Comparison of ENCODE assay signal across 8 cellular contexts in genomic region chr1:155001688-155002474, GRCh38. TPM values are rescaled to one million over a fixed set of nuclear protein-coding genes. Genes with fewer than 3 reads are reported as not detected.
DNase-seq lines count a peak whose midpoint lies in the region; ATAC-seq and TF ChIP-seq lines count a peak whose summit lies in the region.

No MANE protein-coding gene starts in this region.

- no peaks in the 10 kb centered on the region for H3K9me3 ChIP-seq in spleen

- H3K4me1 ChIP-seq in ACC112 (ENCODE audit: control insufficient read depth, insufficient read depth, low read length, unreplicated experiment) (peaks cover 33% of the 10 kb centered on the region), spleen (peaks cover 42 to 91% (median 62%) of the 10 kb centered on the region in 6 donors)

- DNase-seq in NCI-H345 (lab: John Stamatoyannopoulos, UW): peak; percentile 100
- peak; percentile 94 to 97 (median 96) for DNase-seq in activated CD4-positive, CD25-positive, alpha-beta regulatory T cell (lab: John Stamatoyannopoulos, UW)
- DNase-seq in caudate nucleus (lab: John Stamatoyannopoulos, UW): peak; percentile 85 to 100 (median 99)
- DNase-seq in iris pigment epithelial cell (ENCODE audit: low read depth): peak; percentile 99
- DNase-seq in spleen: peak; percentile 100

- H3K4me3 ChIP-seq in ACC112 (ENCODE audit: low read depth, low read length): peak overlapping the region; percentile 82
- peak overlapping the region; percentile 71 to 90 (median 78) for H3K4me3 ChIP-seq in spleen

- ATAC-seq in GM18868 (IDR thresholded peaks at IDR 0.05; ENCODE audit: unreplicated experiment): peak; percentile 58
- ATAC-seq in HG03175 (IDR thresholded peaks at IDR 0.05; ENCODE audit: unreplicated experiment): peak; percentile 62

- intact Hi-C loops in spleen (cut with DNase I; ENCODE audit: low total_unique reads): loop anchor here (5.0 to 10.0 kb wide), 2 partner anchors 40 to 63 kb away; partner anchors contain the start of genes EFNA4 and PYGO2

- WGBS in spleen, 5 donors: 0 to 1% (median 1%) methylated on average over 22 to 37 of the region's 37 CpGs

- TF ChIP-seq CTCF in spleen (IDR thresholded peaks at IDR 0.05 in 8 of 11, conservative IDR thresholded peaks at IDR 0.05 in 3 of 11): peak in 8 of 11 experiments; percentile 6 to 38 (median 36)

- no peak overlapping the region for H2AFZ ChIP-seq in ACC112 (ENCODE audit: low read length, unreplicated experiment)

- H3K27me3 ChIP-seq in ACC112 (ENCODE audit: insufficient read depth, low read length): no peaks in the 10 kb centered on the region
- H3K27me3 ChIP-seq in spleen (replicated peaks in 1 of 7): no peaks in the 10 kb centered on the region

- H3K27ac ChIP-seq in ACC112 (ENCODE audit: low read depth, low read length): peak overlapping the region; percentile 67
- H3K27ac ChIP-seq in caudate nucleus (ENCODE audit: low read depth, low read length): peak overlapping the region; percentile 96
- H3K27ac ChIP-seq in spleen: peak overlapping the region; percentile 89 to 99 (median 95)

- no peaks in the 10 kb centered on the region for H3K36me3 ChIP-seq in ACC112 (ENCODE audit: insufficient read depth, low read length)
- no peaks in the 10 kb centered on the region for H3K36me3 ChIP-seq in spleen

- H3K79me2 ChIP-seq in ACC112 (ENCODE audit: control insufficient read depth, insufficient read depth, low read length, unreplicated experiment): peaks cover 41% of the 10 kb centered on the region

- peak in 1 of 3 donors; percentile 1 for TF ChIP-seq POLR2A in spleen (IDR thresholded peaks at IDR 0.05)

RNA-seq across cellular contexts. Expression of gene ZBTB7B, which starts 0.7 kb away (rescaled TPM):
- total RNA-seq in spleen: 10 to 100 TPM; 44.0 to 88.9 (median 68.8) TPM
- 10 to 100 TPM; 11.1 to 38.6 (median 13.4) TPM for polyA plus RNA-seq in spleen

RNA-seq across cellular contexts. Expression of gene LENEP, which starts 8.5 kb away (rescaled TPM):
- total RNA-seq in spleen: under 1 TPM in 1 of 7 donors, not detected in 6; 0.60 TPM
- not detected for polyA plus RNA-seq in spleen

RNA-seq across cellular contexts. Expression of gene FLAD1, which starts 18.7 kb away (rescaled TPM):
- 10 to 100 TPM; 27.1 to 35.8 (median 30.3) TPM for total RNA-seq in spleen
- 10 to 100 TPM; 31.9 to 43.4 (median 40.1) TPM for polyA plus RNA-seq in spleen

RNA-seq across cellular contexts. Expression of gene CKS1B, which starts 27.4 kb away (rescaled TPM):
- total RNA-seq in spleen: 10 to 100 TPM; 15.7 to 42.5 (median 27.2) TPM
- polyA plus RNA-seq in spleen: 10 to 100 TPM; 17.0 to 51.5 (median 43.2) TPM

RNA-seq across cellular contexts. Expression of gene SHC1, which starts 31.3 kb away (rescaled TPM):
- 100 to 1,000 TPM in 4 of 7 donors, 10 to 100 TPM in 3; 63.4 to 133 (median 108) TPM for total RNA-seq in spleen
- polyA plus RNA-seq in spleen: 10 to 100 TPM; 36.8 to 49.8 (median 48.6) TPM

Comparison
In these comparisons a context has a peak if more than half of its experiments do, and no peak if none do; other contexts are left out.
1. Peak in every context shown above with its lines: DNase-seq, ATAC-seq, H3K4me3 ChIP-seq and H3K27ac ChIP-seq.